10 cellular contexts compared by ENCODE assay signal in the genomic region with DNA sequence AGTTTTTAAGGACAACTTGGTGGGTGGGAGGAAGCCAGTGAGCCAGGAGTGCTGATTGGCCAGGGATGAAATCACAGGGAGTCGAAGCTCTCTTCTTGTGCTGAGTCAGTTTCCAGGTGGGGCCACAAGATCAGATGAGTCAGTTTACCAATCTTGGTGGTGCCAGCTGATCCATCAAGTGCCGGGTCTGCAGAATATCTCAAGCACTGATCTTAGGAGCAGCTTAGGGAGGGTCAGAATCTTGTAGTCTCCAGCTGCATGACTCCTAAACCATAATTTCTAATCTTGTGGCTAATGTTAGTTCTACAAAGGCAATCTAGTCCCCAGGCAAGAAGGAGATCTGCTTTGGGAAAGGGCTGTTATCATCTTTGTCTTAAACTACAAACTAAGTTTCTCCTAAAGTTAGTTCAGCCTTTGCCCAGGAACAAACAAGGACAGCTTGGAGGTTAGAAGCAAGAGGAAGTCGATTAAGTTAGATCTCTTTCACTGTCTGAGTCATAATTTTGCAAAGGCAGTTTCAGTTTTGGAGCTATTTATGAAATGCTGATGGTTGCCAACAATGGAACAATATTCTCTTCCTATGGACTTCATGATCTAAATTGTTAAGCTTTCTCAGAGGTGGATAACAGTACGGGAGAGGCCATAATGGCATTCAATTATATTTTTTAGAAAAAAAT. TPM values are rescaled to one million over a fixed set of nuclear protein-coding genes. Genes with fewer than 3 reads are reported as not detected.
DNase-seq lines count a peak whose midpoint lies in the region; ATAC-seq and TF ChIP-seq lines count a peak whose summit lies in the region.
"Not testable (repeated sequence)": the region's sequence is repeated elsewhere in the genome, so short reads cannot be mapped to it uniquely, and the experiment has no call there.
"Had no signal": no experiment of that assay in that cellular context is flagged by ENCODE, and none has a peak within 500 bp of the region (broad histone marks: within the 10 kb centered on the region; RNA-seq: fewer than 3 reads in every experiment).

No MANE protein-coding gene starts in this region.

- not testable (repeated sequence) for H3K27ac ChIP-seq in HEK293 (ENCODE audit: extremely low read depth, low read depth, low read length)

- not testable (repeated sequence) for H3K4me3 ChIP-seq in HEK293 (ENCODE audit: low read depth, low read length); fibroblast of villous mesenchyme (ENCODE audit: low read depth, low read length); skeletal muscle satellite cell (ENCODE audit: low read length)

- H3K36me3 ChIP-seq in HEK293 (ENCODE audit: control insufficient read depth in 2 of 2, insufficient read depth in 1 of 2, low read length in 2 of 2); skeletal muscle satellite cell (ENCODE audit: insufficient read depth, low read length): not testable (repeated sequence)

- H3K9ac ChIP-seq in skeletal muscle satellite cell (ENCODE audit: low read depth, low read length), result not testable (repeated sequence)

- CTCF ChIA-PET in HEK293 (lab: Yijun Ruan, JAX), result interaction anchor here (1.5 to 2.1 kb wide), 2 partner anchors 11 to 300 kb away, joined by 3 to 14 read pairs; no protein-coding TSS in a partner anchor

- DNase-seq in SIG-M5 treated with dmso at 0.1 percent for 504 hours (lab: John Stamatoyannopoulos, UW; ENCODE audit: unreplicated experiment), result peak; percentile 85
- DNase-seq in activated naive CD4-positive, alpha-beta T cell treated with anti-CD3 and anti-CD28 coated beads, Interleukin-2, amount 50 U/mL, for 16 hours, result peak; percentile 31
- DNase-seq in fibroblast of villous mesenchyme (ENCODE audit: low read depth), result peak; percentile 11

- not testable (repeated sequence) for H3K4me1 ChIP-seq in HEK293 (ENCODE audit: control insufficient read depth, insufficient read depth, low read length); skeletal muscle satellite cell (ENCODE audit: control insufficient read depth, insufficient read depth, low read length)

- not testable (repeated sequence) for H3K9me3 ChIP-seq in HEK293 (ENCODE audit: control insufficient read depth, insufficient read depth, low read depth, low read length); skeletal muscle satellite cell (replicated peaks; ENCODE audit: low read length)

- TF ChIP-seq CTCF in HEK293 (tag by site-specific recombination; IDR thresholded peaks at IDR 0.05); fibroblast of villous mesenchyme (IDR thresholded peaks at IDR 0.05; ENCODE audit: insufficient read depth, low read depth, low read length): not testable (repeated sequence)

- not testable (repeated sequence) for H3K27me3 ChIP-seq in skeletal muscle satellite cell (ENCODE audit: control insufficient read depth, insufficient read depth, low read length)

- POLR2A ChIA-PET in HEK293 (lab: Yijun Ruan, JAX), result not testable (repeated sequence)

- peak overlapping the region; percentile 23 for H3K4me2 ChIP-seq in skeletal muscle satellite cell (ENCODE audit: low read length)

- ATAC-seq in GM18868 (IDR thresholded peaks at IDR 0.05; ENCODE audit: unreplicated experiment), result peak; percentile 83
- ATAC-seq in HG03565 (IDR thresholded peaks at IDR 0.05; ENCODE audit: unreplicated experiment), result peak; percentile 72

TF ChIP-seq in HEK293, 187 proteins besides CTCF, POLR2A, EP300 and RAD21:
- peak; percentile 42; the same call in 1 of the 2 replicates for TF ChIP-seq ZNF350 (tag by site-specific recombination; IDR thresholded peaks at IDR 0.05)

RNA-seq across cellular contexts. Expression of a gene that starts 26.2 kb away (rescaled TPM):
- not detected in 2 replicates for total RNA-seq in fibroblast of villous mesenchyme
- not detected in 2 replicates for total RNA-seq in skeletal muscle satellite cell (2012; rRNA removed)
- total RNA-seq: NCI-H460, ovary, ureter had no signal

Comparison
In these comparisons a context has a peak if more than half of its experiments do, and no peak if none do; other contexts are left out.
1. DNase-seq: peak in every context shown above with its lines; median percentile 85 in SIG-M5 treated with dmso at 0.1 percent for 504 hours; 31 in activated naive CD4-positive, alpha-beta T cell treated with anti-CD3 and anti-CD28 coated beads, Interleukin-2, amount 50 U/mL, for 16 hours; 11 in fibroblast of villous mesenchyme.